8 cellular contexts compared by ENCODE assay signal in genomic region chr3:136752327-136753111, GRCh38.
DNase-seq lines count a peak whose midpoint lies in the region; ATAC-seq and TF ChIP-seq lines count a peak whose summit lies in the region.

Gene STAG1, minus strand, starts transcription at chr3:136752378. Its CDS starts 121,480 bp downstream, at chr3:136630898.

- peak; percentile 80 for TF ChIP-seq CTCF in AG10803 (conservative IDR thresholded peaks at IDR 0.05; ENCODE audit: low read length)

- ATAC-seq in GM19023 (IDR thresholded peaks at IDR 0.05; ENCODE audit: unreplicated experiment): peak; percentile 89
- ATAC-seq in HG03280 (IDR thresholded peaks at IDR 0.05; ENCODE audit: unreplicated experiment): peak; percentile 82

- DNase-seq in AG10803 (ENCODE audit: low read depth) (peak; percentile 98), NCI-H345 (lab: John Stamatoyannopoulos, UW) (peak; percentile 96), iris pigment epithelial cell (ENCODE audit: low read depth) (peak; percentile 97)
- DNase-seq in activated CD4-positive, CD25-positive, alpha-beta regulatory T cell (lab: John Stamatoyannopoulos, UW): peak; percentile 96 to 99 (median 99)
- DNase-seq in central memory CD4-positive, alpha-beta T cell: peak; percentile 99
- peak; percentile 99 for DNase-seq in stimulated activated CD4-positive, alpha-beta T cell treated with anti-CD3 and anti-CD28 coated beads, Interleukin-12 subunit alpha, Interleukin-12 subunit beta, amount 100 ng/mL, for 4 hours

- peak within 1 kb of the TSS; percentile 74 for H3K4me3 ChIP-seq in AG10803 (ENCODE audit: low read length)

Comparison
In these comparisons a context has a peak if more than half of its experiments do, and no peak if none do; other contexts are left out.
1. Peak in every context shown above with its lines: DNase-seq, ATAC-seq and H3K4me3 ChIP-seq.